11 cellular contexts compared by ENCODE assay signal in genomic region chr5:124605516-124605915, GRCh38.
DNase-seq lines count a peak whose midpoint lies in the region; ATAC-seq and TF ChIP-seq lines count a peak whose summit lies in the region.
"Had no signal": no experiment of that assay in that cellular context is flagged by ENCODE, and none has a peak within 500 bp of the region (broad histone marks: within the 10 kb centered on the region; RNA-seq: fewer than 3 reads in every experiment).

No MANE protein-coding gene starts in this region.

- no peaks in the 10 kb centered on the region for H3K27me3 Mint-ChIP-seq in neural crest cell (ENCODE audit: low read depth)

- H3K9me3 Mint-ChIP-seq in neural crest cell, result peaks cover 15% of the 10 kb centered on the region

- ATAC-seq in Right ventricle myocardium inferior (peak; percentile 98), aorta (ENCODE audit: low FRiP score) (peak; percentile 85)

- H3K36me3 Mint-ChIP-seq in neural crest cell (ENCODE audit: low read depth), result peaks cover 17% of the 10 kb centered on the region

- DNase-seq in Right ventricle myocardium inferior (ENCODE audit: missing footprints) (no peak), right atrium auricular region (ENCODE audit: low spot score) (no peak), fibroblast of pulmonary artery (ENCODE audit: low read depth) (peak; percentile 52), neural crest cell (ENCODE audit: low read depth, low spot score) (no peak), aorta (peak in 1 of 2 donors; percentile 60), NCI-H446 (lab: John Stamatoyannopoulos, UW) (no peak), OCI-M2 (lab: John Stamatoyannopoulos, UW; ENCODE audit: unreplicated experiment) (no peak)
- no peak for DNase-seq in activated naive CD4-positive, alpha-beta T cell (lab: John Stamatoyannopoulos, UW)
- DNase-seq: ACHN, EL, NCI-H526 had no signal

- TF ChIP-seq CTCF in right atrium auricular region (IDR thresholded peaks at IDR 0.05) (no peak), fibroblast of pulmonary artery (IDR thresholded peaks at IDR 0.05; ENCODE audit: low read length, missing control alignments) (no peak), neural crest cell (conservative IDR thresholded peaks at IDR 0.05) (no peak)

- H3K4me1 ChIP-seq in right atrium auricular region (peaks cover 0 to 14% of the 10 kb centered on the region in 2 donors), aorta (ENCODE audit: control insufficient read depth in 1 of 2, insufficient read depth in 2 of 2, low read length in 2 of 2) (no peaks in the 10 kb centered on the region)

- H3K4me3 Mint-ChIP-seq in neural crest cell, result peak overlapping the region; percentile 75

- peak overlapping the region; percentile 99 for H3K27ac Mint-ChIP-seq in neural crest cell (ENCODE audit: unreplicated experiment)

- no peak overlapping the region for H3K4me3 ChIP-seq in right atrium auricular region
- H3K4me3 ChIP-seq in fibroblast of pulmonary artery (replicated peaks; ENCODE audit: low read depth, low read length), result no peak overlapping the region
- H3K4me3 ChIP-seq in aorta (ENCODE audit: low read length in 2 of 2), result no peak overlapping the region

- H3K36me3 ChIP-seq in right atrium auricular region, result no peaks in the 10 kb centered on the region
- H3K36me3 ChIP-seq in aorta (ENCODE audit: control insufficient read depth in 1 of 2, insufficient read depth in 2 of 2, low read length in 1 of 2), result no peaks in the 10 kb centered on the region

- H3K27ac ChIP-seq in right atrium auricular region, result peak overlapping the region in 1 of 2 donors; percentile 38
- peak overlapping the region; percentile 5 to 36 for H3K27ac ChIP-seq in aorta (ENCODE audit: low read depth in 1 of 2, low read length in 2 of 2)

- intact Hi-C loops in Right ventricle myocardium inferior (cut with DNase I) (no loop called here), aorta (cut with DNase I) (no loop called here)

- 1 to 9% methylated on average over 4 of the region's 4 CpGs for WGBS in aorta, 2 donors

- H3K9me3 ChIP-seq in right atrium auricular region (no peaks in the 10 kb centered on the region), aorta (ENCODE audit: control insufficient read depth, low read length) (no peaks in the 10 kb centered on the region)

- H3K27me3 ChIP-seq in right atrium auricular region, result no peaks in the 10 kb centered on the region
- no peaks in the 10 kb centered on the region for H3K27me3 ChIP-seq in aorta (ENCODE audit: control insufficient read depth in 1 of 2, insufficient read depth in 2 of 2, low read length in 1 of 2)

- H3K4me1 Mint-ChIP-seq in neural crest cell, result peaks cover 41% of the 10 kb centered on the region
